Comparison of ENCODE assay signal across 8 cellular contexts in the genomic region with DNA sequence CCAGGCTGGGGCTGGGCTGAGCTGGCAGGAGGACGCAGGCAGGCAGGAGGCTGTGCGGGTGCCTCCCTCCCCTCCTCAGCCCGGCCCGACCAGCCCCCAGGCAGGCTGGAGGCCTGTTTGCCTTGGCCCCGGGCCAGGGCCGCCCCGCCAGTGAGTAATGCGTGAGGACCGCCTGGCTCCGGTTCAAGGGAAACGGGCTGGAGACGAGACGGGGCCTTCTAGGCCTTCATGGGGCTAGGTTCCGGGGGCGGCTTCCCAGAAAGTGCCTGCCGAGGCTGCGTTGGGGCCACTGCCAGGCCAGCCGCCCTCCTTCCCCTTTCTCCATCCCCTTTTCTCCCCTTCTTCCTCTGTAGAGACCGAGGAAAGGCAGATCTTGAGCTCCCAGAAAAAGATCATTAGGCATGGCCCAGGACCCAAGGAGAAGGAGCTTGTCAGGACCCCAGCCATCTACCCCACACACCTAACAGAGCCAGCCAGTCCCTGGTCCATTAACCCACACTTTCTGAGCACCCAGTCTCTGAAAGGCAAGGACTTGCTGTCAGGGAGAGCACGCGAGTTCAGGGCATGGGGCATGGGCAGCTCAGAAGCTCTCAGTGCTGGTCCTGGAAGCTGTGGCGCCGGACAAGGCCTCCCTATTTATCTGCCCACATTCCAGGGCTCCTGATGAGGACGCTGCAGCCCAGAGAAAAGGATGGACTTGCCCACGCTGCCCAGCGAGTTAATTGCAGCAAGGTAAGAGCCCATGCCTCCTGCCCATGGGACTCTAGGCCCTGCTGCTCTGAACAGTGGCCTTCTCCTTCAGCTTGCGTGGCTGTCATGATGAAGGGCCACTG. TPM values are rescaled to one million over a fixed set of nuclear protein-coding genes. Genes with fewer than 3 reads are reported as not detected.
A peak's percentile ranks its signal among the peaks of the same experiment; 100 is the strongest.
DNase-seq lines count a peak whose midpoint lies in the region; ATAC-seq, FAIRE-seq and TF ChIP-seq lines count a peak whose summit lies in the region.

No MANE protein-coding gene starts in this region.

- ATAC-seq in HG02610 (IDR thresholded peaks at IDR 0.05; ENCODE audit: unreplicated experiment), result no peak
- no peak for ATAC-seq in HG03175 (IDR thresholded peaks at IDR 0.05; ENCODE audit: unreplicated experiment)

- peak; percentile 65 for DNase-seq in ELF-1 (ENCODE audit: low read depth, low spot score)
- DNase-seq in NCI-H2227 treated with DMSO at 0.1 percent for 48 hours (lab: John Stamatoyannopoulos, UW), result peak; percentile 32
- DNase-seq in coronary artery (ENCODE audit: low spot score), result peak; percentile 97
- DNase-seq in mesenteric fat pad (ENCODE audit: low spot score), result peak; percentile 95
- peak; percentile 91 for DNase-seq in urothelium cell line (ENCODE audit: low spot score)
- DNase-seq in glutamatergic neuron, result no peak

- FAIRE-seq in urothelium cell line (lab: Jason Lieb, UNC), result peak; percentile 89

- H3K4me3 ChIP-seq in coronary artery, result peak overlapping the region; percentile 7

- peaks cover 25% of the 10 kb centered on the region for H3K36me3 Mint-ChIP-seq in glutamatergic neuron (ENCODE audit: unreplicated experiment)

- no peaks in the 10 kb centered on the region for H3K4me1 Mint-ChIP-seq in glutamatergic neuron (ENCODE audit: low read depth, unreplicated experiment)

- no peak overlapping the region for H3K4me3 Mint-ChIP-seq in glutamatergic neuron (ENCODE audit: unreplicated experiment)

- TF ChIP-seq CTCF in coronary artery (IDR thresholded peaks at IDR 0.05), result no peak
- no peak for TF ChIP-seq CTCF in glutamatergic neuron (IDR thresholded peaks at IDR 0.05; ENCODE audit: partially characterized antibody, unreplicated experiment)

- peak overlapping the region; percentile 75 to 88 for H3K27ac ChIP-seq in coronary artery

- H3K27ac Mint-ChIP-seq in glutamatergic neuron (ENCODE audit: unreplicated experiment), result no peak overlapping the region

- peaks cover 2% of the 10 kb centered on the region for H3K27me3 Mint-ChIP-seq in glutamatergic neuron (ENCODE audit: unreplicated experiment)

- peaks cover 11% of the 10 kb centered on the region for H3K9me3 Mint-ChIP-seq in glutamatergic neuron (ENCODE audit: unreplicated experiment)

RNA-seq across cellular contexts. Expression of a gene that starts 48.5 kb away (rescaled TPM):
- total RNA-seq in mesenteric fat pad (56.2 TPM), glutamatergic neuron (ENCODE audit: unreplicated experiment) (10.8 TPM)
